In the genomic region with DNA sequence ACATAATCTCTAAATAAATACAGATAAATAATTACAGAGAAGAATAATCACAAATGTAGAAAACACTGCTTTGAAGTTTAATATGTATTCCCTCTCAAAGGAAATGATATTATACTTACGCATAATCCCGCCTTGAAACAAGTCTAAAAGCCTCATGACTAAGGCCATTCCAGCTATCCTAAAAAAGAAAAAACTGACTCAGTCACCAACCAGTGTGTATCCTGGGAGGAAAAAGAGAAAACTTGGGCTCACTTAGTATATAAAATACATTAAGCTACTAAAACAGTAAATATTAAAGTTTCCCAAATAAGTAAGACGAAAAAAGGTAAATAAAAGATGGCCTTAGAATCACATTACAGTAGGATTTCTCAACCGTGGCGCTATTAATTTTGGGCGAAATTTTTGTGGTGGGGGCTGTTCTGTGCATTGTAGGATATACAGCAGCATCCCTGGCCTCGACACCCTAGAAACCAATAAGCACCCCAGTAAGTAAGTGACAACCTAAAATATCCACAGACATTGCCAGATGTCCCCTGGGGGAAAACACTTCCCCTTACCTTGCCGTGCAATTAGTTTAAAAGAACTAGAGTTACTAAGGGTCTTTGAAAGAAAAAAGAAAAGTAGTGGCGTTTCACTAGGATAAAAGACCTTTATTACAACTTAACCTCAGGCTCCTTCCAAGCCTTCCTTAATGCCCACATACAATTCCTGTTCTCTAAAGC, we compare ENCODE assay signal across 1 cellular context.
TF ChIP-seq lines count a peak whose summit lies in the region.

No MANE protein-coding gene starts in this region.

TF ChIP-seq in K562, 482 proteins besides CTCF, POLR2A, EP300 and RAD21:
- TF ChIP-seq SETDB1 (IDR thresholded peaks at IDR 0.05; ENCODE audit: low read length): no peak
- TF ChIP-seq, protein P1, sequence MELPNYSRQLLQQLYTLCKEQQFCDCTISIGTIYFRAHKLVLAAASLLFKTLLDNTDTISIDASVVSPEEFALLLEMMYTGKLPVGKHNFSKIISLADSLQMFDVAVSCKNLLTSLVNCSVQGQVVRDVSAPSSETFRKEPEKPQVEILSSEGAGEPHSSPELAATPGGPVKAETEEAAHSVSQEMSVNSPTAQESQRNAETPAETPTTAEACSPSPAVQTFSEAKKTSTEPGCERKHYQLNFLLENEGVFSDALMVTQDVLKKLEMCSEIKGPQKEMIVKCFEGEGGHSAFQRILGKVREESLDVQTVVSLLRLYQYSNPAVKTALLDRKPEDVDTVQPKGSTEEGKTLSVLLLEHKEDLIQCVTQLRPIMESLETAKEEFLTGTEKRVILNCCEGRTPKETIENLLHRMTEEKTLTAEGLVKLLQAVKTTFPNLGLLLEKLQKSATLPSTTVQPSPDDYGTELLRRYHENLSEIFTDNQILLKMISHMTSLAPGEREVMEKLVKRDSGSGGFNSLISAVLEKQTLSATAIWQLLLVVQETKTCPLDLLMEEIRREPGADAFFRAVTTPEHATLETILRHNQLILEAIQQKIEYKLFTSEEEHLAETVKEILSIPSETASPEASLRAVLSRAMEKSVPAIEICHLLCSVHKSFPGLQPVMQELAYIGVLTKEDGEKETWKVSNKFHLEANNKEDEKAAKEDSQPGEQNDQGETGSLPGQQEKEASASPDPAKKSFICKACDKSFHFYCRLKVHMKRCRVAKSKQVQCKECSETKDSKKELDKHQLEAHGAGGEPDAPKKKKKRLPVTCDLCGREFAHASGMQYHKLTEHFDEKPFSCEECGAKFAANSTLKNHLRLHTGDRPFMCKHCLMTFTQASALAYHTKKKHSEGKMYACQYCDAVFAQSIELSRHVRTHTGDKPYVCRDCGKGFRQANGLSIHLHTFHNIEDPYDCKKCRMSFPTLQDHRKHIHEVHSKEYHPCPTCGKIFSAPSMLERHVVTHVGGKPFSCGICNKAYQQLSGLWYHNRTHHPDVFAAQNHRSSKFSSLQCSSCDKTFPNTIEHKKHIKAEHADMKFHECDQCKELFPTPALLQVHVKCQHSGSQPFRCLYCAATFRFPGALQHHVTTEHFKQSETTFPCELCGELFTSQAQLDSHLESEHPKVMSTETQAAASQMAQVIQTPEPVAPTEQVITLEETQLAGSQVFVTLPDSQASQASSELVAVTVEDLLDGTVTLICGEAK (IDR thresholded peaks at IDR 0.05): peak; percentile 54; the same call in 1 of the 2 replicates
- TF ChIP-seq, protein P1 (CRISPR knock-in tag; IDR thresholded peaks at IDR 0.05): no peak
- TF ChIP-seq POLR2G (IDR thresholded peaks at IDR 0.05; ENCODE audit: low read depth, low read length): peak; percentile 59
- no peak for TF ChIP-seq MAZ (CRISPR knock-in tag; conservative IDR thresholded peaks at IDR 0.05 in 1 of 2, IDR thresholded peaks at IDR 0.05 in 1 of 2)
- 0 out of 2 replicates have a peak, but pooled peaks have one; percentile 19 for TF ChIP-seq POLR2H (tag; IDR thresholded peaks at IDR 0.05; ENCODE audit: low read depth)
- TF ChIP-seq SP1 (CRISPR knock-in tag; IDR thresholded peaks at IDR 0.05): no peak
- TF ChIP-seq BHLHE40 (IDR thresholded peaks at IDR 0.05; ENCODE audit: low read length): no peak
- TF ChIP-seq, protein P2, sequence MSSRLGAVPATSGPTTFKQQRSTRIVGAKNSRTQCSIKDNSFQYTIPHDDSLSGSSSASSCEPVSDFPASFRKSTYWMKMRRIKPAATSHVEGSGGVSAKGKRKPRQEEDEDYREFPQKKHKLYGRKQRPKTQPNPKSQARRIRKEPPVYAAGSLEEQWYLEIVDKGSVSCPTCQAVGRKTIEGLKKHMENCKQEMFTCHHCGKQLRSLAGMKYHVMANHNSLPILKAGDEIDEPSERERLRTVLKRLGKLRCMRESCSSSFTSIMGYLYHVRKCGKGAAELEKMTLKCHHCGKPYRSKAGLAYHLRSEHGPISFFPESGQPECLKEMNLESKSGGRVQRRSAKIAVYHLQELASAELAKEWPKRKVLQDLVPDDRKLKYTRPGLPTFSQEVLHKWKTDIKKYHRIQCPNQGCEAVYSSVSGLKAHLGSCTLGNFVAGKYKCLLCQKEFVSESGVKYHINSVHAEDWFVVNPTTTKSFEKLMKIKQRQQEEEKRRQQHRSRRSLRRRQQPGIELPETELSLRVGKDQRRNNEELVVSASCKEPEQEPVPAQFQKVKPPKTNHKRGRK (tag; IDR thresholded peaks at IDR 0.05): peak; percentile 23; the same call in 1 of the 2 replicates
